3 cellular contexts compared by ENCODE assay signal in the genomic region with DNA sequence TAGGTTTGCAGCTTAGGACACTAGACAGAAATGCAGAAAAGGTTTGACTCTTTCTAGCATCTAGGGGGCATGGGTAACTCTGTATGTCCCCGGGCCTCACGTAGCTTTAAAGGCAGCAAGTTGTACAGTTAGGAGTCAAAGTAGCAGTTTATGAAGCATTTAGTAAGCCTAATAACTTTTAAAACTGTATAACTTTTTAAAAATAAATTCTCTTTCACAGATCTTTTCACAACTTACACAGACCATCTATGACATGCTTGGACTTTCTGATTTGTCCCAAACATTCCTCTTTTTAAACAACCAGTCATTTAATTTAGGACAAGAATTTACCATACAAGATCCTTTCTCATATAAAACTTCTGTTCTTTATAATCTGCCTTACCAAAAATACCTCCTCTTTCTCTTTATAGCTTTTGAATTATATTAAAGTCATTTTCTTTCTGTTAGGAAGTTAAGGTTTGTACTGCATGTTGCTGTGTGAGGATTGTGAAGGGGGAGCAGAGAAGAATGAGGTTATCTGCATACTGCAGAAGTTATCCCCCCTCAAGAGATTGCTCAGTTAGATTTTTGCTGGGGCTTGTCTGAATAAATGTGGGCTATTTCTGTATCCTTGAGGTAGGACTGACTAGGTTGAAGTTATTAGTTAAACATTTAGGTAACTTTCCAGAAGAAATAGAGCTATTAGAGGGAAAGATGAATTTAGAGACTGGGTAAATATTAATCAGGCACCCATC.
A peak's percentile ranks its signal among the peaks of the same experiment; 100 is the strongest.
TF ChIP-seq lines count a peak whose summit lies in the region.

No MANE protein-coding gene starts in this region.

TF ChIP-seq in A549, 52 proteins besides CTCF, POLR2A, EP300 and RAD21:
- no peak for TF ChIP-seq HOXA7 (CRISPR knock-in tag; IDR thresholded peaks at IDR 0.05)
- peak; percentile 86 for TF ChIP-seq ZFP36 (IDR thresholded peaks at IDR 0.05; ENCODE audit: borderline replicate concordance, partially characterized antibody)

TF ChIP-seq in HCT116, 20 proteins besides CTCF, POLR2A, EP300 and RAD21:
- TF ChIP-seq REST (IDR thresholded peaks at IDR 0.05; ENCODE audit: low read depth) (no peak), CBX3 (IDR thresholded peaks at IDR 0.05; ENCODE audit: low read depth) (0 out of 2 replicates have a peak, but pooled peaks have one; percentile 26)

TF ChIP-seq in endothelial cell of umbilical vein, 7 proteins besides CTCF, POLR2A, EP300 and RAD21:
- TF ChIP-seq, protein P1, sequence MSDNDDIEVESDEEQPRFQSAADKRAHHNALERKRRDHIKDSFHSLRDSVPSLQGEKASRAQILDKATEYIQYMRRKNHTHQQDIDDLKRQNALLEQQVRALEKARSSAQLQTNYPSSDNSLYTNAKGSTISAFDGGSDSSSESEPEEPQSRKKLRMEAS (IDR thresholded peaks at IDR 0.05; ENCODE audit: insufficient read depth, insufficient read length) = no peak
- TF ChIP-seq MYC (IDR thresholded peaks at IDR 0.05; ENCODE audit: low read depth, low read length) (no peak), GATA2 (IDR thresholded peaks at IDR 0.05; ENCODE audit: insufficient read depth, insufficient read length, low read depth, low read length) (no peak), POLR2AphosphoS5 (IDR thresholded peaks at IDR 0.05; ENCODE audit: insufficient read depth, low read depth, low read length) (no peak), FOS (IDR thresholded peaks at IDR 0.05; ENCODE audit: borderline replicate concordance, insufficient read depth, low read length) (no peak), EZH2 (IDR thresholded peaks at IDR 0.05; ENCODE audit: borderline replicate concordance, low read depth, low read length, severe bottlenecking) (no peak), JUN (IDR thresholded peaks at IDR 0.05; ENCODE audit: borderline replicate concordance, insufficient read depth, insufficient read length, low read depth) (no peak)
